ENCODE assay signal across 1 cellular context in the genomic region with DNA sequence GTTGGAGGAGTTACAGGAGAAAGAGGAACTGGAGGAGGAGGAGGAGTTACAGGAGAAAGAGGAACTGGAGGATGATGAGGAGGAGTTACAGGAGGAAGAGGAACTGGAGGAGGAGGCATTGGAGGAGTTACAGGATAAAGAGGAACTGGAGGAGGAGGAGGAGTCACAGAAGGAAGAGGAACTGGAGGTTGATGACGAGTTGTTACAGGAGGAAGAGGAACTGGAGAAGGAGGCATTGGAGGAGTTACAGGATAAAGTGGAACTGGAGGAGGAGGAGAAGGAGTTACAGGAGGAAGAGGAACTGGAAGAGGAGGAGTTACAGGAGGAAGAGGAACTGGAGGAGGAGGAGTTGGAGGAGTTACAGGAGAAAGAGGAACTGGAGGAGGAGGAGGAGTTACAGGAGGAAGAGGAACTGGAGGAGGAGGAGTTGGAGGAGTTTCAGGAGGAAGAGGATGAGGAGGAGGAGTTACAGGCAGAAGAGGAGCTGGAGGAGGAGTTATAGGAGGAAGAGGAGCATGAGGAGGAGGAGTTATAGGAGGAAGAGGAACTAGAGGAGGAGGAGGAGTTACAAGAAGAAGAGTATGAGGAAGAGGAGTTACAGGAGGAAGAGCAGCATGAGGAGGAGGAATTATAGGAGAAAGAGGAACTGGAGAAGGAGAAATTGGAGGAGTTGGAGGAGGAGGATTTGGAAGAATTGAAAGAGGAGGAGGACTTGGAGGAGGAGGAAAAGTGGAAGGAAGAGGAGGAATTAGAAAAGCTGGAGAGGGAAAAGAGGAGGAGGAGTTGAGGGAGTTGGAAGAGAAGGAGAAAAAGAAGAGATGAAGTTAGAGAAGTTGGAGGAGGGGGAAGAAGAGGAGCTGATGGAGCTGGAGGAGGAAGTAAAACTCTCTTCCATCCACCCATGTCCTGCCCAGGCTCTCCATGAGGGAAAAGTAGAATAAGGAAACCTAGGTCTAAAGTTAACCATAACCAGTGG.
TF ChIP-seq lines count a peak whose summit lies in the region.

No MANE protein-coding gene starts in this region.

TF ChIP-seq in K562, 482 proteins besides CTCF, POLR2A, EP300 and RAD21 (continued from another document):
- TF ChIP-seq, protein P1, sequence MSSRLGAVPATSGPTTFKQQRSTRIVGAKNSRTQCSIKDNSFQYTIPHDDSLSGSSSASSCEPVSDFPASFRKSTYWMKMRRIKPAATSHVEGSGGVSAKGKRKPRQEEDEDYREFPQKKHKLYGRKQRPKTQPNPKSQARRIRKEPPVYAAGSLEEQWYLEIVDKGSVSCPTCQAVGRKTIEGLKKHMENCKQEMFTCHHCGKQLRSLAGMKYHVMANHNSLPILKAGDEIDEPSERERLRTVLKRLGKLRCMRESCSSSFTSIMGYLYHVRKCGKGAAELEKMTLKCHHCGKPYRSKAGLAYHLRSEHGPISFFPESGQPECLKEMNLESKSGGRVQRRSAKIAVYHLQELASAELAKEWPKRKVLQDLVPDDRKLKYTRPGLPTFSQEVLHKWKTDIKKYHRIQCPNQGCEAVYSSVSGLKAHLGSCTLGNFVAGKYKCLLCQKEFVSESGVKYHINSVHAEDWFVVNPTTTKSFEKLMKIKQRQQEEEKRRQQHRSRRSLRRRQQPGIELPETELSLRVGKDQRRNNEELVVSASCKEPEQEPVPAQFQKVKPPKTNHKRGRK (tag; IDR thresholded peaks at IDR 0.05), result peak; percentile 95
- peak; percentile 88 for TF ChIP-seq MTA1 (IDR thresholded peaks at IDR 0.05; ENCODE audit: borderline replicate concordance)
- TF ChIP-seq SPI1 (IDR thresholded peaks at IDR 0.05; ENCODE audit: borderline replicate concordance, low read depth, low read length), result peak; percentile 95
- no peak for TF ChIP-seq ELF4 (CRISPR knock-in tag; IDR thresholded peaks at IDR 0.05)
- peak; percentile 23 for TF ChIP-seq ELF1 (tag; IDR thresholded peaks at IDR 0.05)
- peak in 1 of 2 experiments; percentile 15; a peak in 1 of 4 replicates for TF ChIP-seq ARNT (IDR thresholded peaks at IDR 0.05)
- TF ChIP-seq, protein P2, sequence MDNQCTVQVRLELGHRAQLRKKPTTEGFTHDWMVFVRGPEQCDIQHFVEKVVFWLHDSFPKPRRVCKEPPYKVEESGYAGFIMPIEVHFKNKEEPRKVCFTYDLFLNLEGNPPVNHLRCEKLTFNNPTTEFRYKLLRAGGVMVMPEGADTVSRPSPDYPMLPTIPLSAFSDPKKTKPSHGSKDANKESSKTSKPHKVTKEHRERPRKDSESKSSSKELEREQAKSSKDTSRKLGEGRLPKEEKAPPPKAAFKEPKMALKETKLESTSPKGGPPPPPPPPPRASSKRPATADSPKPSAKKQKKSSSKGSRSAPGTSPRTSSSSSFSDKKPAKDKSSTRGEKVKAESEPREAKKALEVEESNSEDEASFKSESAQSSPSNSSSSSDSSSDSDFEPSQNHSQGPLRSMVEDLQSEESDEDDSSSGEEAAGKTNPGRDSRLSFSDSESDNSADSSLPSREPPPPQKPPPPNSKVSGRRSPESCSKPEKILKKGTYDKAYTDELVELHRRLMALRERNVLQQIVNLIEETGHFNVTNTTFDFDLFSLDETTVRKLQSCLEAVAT (IDR thresholded peaks at IDR 0.05), result peak in 1 of 2 experiments; percentile 15; a peak in 1 of 4 replicates
- peak; percentile 69; the same call in 1 of the 2 replicates for TF ChIP-seq DPF2 (IDR thresholded peaks at IDR 0.05)
- TF ChIP-seq, protein P3, sequence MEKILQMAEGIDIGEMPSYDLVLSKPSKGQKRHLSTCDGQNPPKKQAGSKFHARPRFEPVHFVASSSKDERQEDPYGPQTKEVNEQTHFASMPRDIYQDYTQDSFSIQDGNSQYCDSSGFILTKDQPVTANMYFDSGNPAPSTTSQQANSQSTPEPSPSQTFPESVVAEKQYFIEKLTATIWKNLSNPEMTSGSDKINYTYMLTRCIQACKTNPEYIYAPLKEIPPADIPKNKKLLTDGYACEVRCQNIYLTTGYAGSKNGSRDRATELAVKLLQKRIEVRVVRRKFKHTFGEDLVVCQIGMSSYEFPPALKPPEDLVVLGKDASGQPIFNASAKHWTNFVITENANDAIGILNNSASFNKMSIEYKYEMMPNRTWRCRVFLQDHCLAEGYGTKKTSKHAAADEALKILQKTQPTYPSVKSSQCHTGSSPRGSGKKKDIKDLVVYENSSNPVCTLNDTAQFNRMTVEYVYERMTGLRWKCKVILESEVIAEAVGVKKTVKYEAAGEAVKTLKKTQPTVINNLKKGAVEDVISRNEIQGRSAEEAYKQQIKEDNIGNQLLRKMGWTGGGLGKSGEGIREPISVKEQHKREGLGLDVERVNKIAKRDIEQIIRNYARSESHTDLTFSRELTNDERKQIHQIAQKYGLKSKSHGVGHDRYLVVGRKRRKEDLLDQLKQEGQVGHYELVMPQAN (IDR thresholded peaks at IDR 0.05; ENCODE audit: borderline replicate concordance), result peak; percentile 25; the same call in 1 of the 2 replicates
- TF ChIP-seq MCM2 (IDR thresholded peaks at IDR 0.05; ENCODE audit: low read depth), result peak; percentile 36; the same call in 1 of the 2 replicates
- TF ChIP-seq ATF7 (IDR thresholded peaks at IDR 0.05), result peak; percentile 23; the same call in 1 of the 2 replicates
- TF ChIP-seq CREM (IDR thresholded peaks at IDR 0.05; ENCODE audit: low read depth), result peak; percentile 40; the same call in 1 of the 2 replicates
- TF ChIP-seq CC2D1A (IDR thresholded peaks at IDR 0.05), result 0 out of 2 replicates have a peak, but pooled peaks have one; percentile 28
- 0 out of 2 replicates have a peak, but pooled peaks have one; percentile 3 for TF ChIP-seq MTA2 (IDR thresholded peaks at IDR 0.05; ENCODE audit: low read depth)
- no peak for TF ChIP-seq TAF9B (IDR thresholded peaks at IDR 0.05; ENCODE audit: partially characterized antibody)
- no peak for TF ChIP-seq HDAC3 (IDR thresholded peaks at IDR 0.05; ENCODE audit: borderline replicate concordance, partially characterized antibody)
- no peak for TF ChIP-seq GABPB1 (CRISPR knock-in tag; IDR thresholded peaks at IDR 0.05)
- TF ChIP-seq NBN (IDR thresholded peaks at IDR 0.05; ENCODE audit: low read depth), result peak; percentile 47; the same call in 1 of the 2 replicates
- TF ChIP-seq SMARCA5 (IDR thresholded peaks at IDR 0.05), result peak; percentile 59; the same call in 1 of the 2 replicates
- peak; percentile 34; the same call in 1 of the 2 replicates for TF ChIP-seq ARID1B (IDR thresholded peaks at IDR 0.05)
- peak; percentile 36; the same call in 1 of the 2 replicates for TF ChIP-seq HLTF (IDR thresholded peaks at IDR 0.05)
- TF ChIP-seq FOXA1 (IDR thresholded peaks at IDR 0.05; ENCODE audit: borderline replicate concordance), result no peak
- TF ChIP-seq PTRF (tag; IDR thresholded peaks at IDR 0.05), result no peak
- no peak for TF ChIP-seq RBM25 (IDR thresholded peaks at IDR 0.05; ENCODE audit: low read depth, low read length, severe bottlenecking)
- TF ChIP-seq SLC30A9 (CRISPR knock-in tag; IDR thresholded peaks at IDR 0.05), result no peak
- TF ChIP-seq, protein P4, sequence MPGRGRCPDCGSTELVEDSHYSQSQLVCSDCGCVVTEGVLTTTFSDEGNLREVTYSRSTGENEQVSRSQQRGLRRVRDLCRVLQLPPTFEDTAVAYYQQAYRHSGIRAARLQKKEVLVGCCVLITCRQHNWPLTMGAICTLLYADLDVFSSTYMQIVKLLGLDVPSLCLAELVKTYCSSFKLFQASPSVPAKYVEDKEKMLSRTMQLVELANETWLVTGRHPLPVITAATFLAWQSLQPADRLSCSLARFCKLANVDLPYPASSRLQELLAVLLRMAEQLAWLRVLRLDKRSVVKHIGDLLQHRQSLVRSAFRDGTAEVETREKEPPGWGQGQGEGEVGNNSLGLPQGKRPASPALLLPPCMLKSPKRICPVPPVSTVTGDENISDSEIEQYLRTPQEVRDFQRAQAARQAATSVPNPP (IDR thresholded peaks at IDR 0.05; ENCODE audit: borderline replicate concordance, insufficient read depth, insufficient read length), result no peak
- no peak for TF ChIP-seq COPS2 (conservative IDR thresholded peaks at IDR 0.05)
- TF ChIP-seq FOXK2 (conservative IDR thresholded peaks at IDR 0.05 in 1 of 2, IDR thresholded peaks at IDR 0.05 in 1 of 2; ENCODE audit: low read depth in 2 of 2), result 0 out of 4 replicates have a peak, but pooled peaks have one; percentile 24 to 36
- 0 out of 2 replicates have a peak, but pooled peaks have one; percentile 20 for TF ChIP-seq GATAD2A (IDR thresholded peaks at IDR 0.05)
- TF ChIP-seq SMARCA4 (IDR thresholded peaks at IDR 0.05), result no peak; the same call in 1 of the 2 replicates
- TF ChIP-seq ARHGAP35 (IDR thresholded peaks at IDR 0.05; ENCODE audit: partially characterized antibody), result peak; percentile 5
- no peak for TF ChIP-seq CBX1 (IDR thresholded peaks at IDR 0.05; ENCODE audit: low read depth)
